1 cellular context compared by ENCODE assay signal in genomic region chr20:10513931-10514575, GRCh38.
TF ChIP-seq lines count a peak whose summit lies in the region.

No MANE protein-coding gene starts in this region.

TF ChIP-seq in GM23338, 12 proteins besides CTCF, POLR2A, EP300 and RAD21 (continued from another document):
- TF ChIP-seq ZNF462 (CRISPR knock-in tag; IDR thresholded peaks at IDR 0.05) (no peak), JUNB (IDR thresholded peaks at IDR 0.05; ENCODE audit: unreplicated experiment) (no peak), EZH2 (IDR thresholded peaks at IDR 0.05; ENCODE audit: low read depth, unreplicated experiment) (no peak), ZNF114 (CRISPR knock-in tag; IDR thresholded peaks at IDR 0.05) (no peak), EZH2phosphoT487 (IDR thresholded peaks at IDR 0.05; ENCODE audit: unreplicated experiment) (no peak)
